In the genomic region with DNA sequence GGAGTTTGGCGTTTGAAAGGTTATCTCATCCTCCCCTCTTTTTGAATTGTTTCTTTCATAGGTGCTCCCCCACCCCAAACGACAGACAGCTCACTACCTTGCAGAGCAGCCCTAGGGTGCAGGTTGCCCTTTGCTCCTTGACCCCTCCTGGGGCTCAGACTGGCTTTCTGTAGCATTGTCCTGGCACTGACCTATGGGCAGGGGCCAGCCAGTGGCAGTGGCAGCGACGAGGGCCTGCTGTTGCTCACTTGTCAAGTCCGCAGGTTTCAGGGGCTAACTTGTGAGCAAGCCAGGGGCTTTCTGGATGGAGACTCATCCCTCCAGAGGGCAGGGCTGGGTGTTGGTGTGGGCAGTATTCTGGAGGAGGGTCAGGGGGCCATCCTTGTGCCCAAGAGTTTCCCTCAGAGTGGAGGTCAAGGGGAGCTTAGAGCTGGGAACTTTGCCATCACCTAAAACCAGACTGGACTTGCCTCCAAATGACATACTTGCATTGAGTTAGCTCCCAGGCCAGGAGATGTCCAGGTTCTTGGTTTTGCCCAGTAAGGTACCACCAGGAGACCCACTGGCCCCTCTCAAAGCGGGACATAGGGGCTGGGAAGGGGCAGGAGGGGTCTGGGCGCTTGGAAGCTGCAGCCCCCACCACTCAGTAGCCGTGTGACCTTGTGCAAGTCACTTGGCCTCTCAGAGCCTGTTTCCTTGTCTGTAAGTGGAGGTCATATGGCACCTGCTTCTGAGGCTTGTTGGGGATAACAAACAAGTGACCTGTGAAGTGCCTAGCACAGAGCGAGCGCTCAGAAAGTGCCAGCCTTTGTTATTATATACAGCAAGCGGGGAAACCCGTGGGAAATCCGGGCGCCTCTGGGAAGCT, we compare ENCODE assay signal across 8 cellular contexts. TPM values are rescaled to one million over a fixed set of nuclear protein-coding genes. Genes with fewer than 3 reads are reported as not detected.
A peak's percentile ranks its signal among the peaks of the same experiment; 100 is the strongest.
DNase-seq lines count a peak whose midpoint lies in the region; ATAC-seq and TF ChIP-seq lines count a peak whose summit lies in the region.

No MANE protein-coding gene starts in this region.

- no peaks in the 10 kb centered on the region for H3K9me3 Mint-ChIP-seq in immature natural killer cell

- 0 out of 2 replicates have a peak overlapping the region, but pooled peaks have one; percentile 43 for H3K4me3 ChIP-seq in HFF-Myc (replicated peaks; ENCODE audit: low read depth, low read length)
- peak overlapping the region; percentile 52 to 61 for H3K4me3 ChIP-seq in tibial artery

- H3K27me3 Mint-ChIP-seq in T-helper 17 cell (no peaks in the 10 kb centered on the region), immature natural killer cell (ENCODE audit: low read depth in 3 of 3) (peaks cover 0 to 4% (median 3%) of the 10 kb centered on the region in 3 donors)

- DNase-seq in HFF-Myc (ENCODE audit: extremely low read depth, low read depth): no peak
- no peak for DNase-seq in T-helper 17 cell
- DNase-seq in immature natural killer cell: no peak
- peak in 1 of 2 donors; percentile 68 for DNase-seq in tibial artery
- no peak for DNase-seq in T1000 (lab: John Stamatoyannopoulos, UW)
- no peak for DNase-seq in UCSD-AML1 (lab: John Stamatoyannopoulos, UW; ENCODE audit: unreplicated experiment)
- no peak for DNase-seq in SW 1271 (lab: John Stamatoyannopoulos, UW)

- H3K36me3 ChIP-seq in ES-I3 (ENCODE audit: insufficient read depth, low read length) (no peaks in the 10 kb centered on the region), tibial artery (no peaks in the 10 kb centered on the region)

- peaks cover 6% of the 10 kb centered on the region for H3K4me1 Mint-ChIP-seq in T-helper 17 cell
- peaks cover 6 to 14% of the 10 kb centered on the region in 2 donors for H3K4me1 Mint-ChIP-seq in immature natural killer cell

- no peak for ATAC-seq in T-helper 17 cell

- H3K27ac ChIP-seq in tibial artery: peak overlapping the region; percentile 94

- no peak overlapping the region for H3K27ac Mint-ChIP-seq in T-helper 17 cell
- H3K27ac Mint-ChIP-seq in immature natural killer cell: no peak overlapping the region

- H3K27me3 ChIP-seq in tibial artery: no peaks in the 10 kb centered on the region

- no peaks in the 10 kb centered on the region for H3K9me3 ChIP-seq in ES-I3 (ENCODE audit: control insufficient read depth, insufficient read depth, low read length)
- no peaks in the 10 kb centered on the region for H3K9me3 ChIP-seq in T-helper 17 cell (ENCODE audit: control insufficient read depth, low read length, poor library complexity, severe bottlenecking)
- no peaks in the 10 kb centered on the region for H3K9me3 ChIP-seq in tibial artery

- no peaks in the 10 kb centered on the region for H3K36me3 Mint-ChIP-seq in T-helper 17 cell (ENCODE audit: low read depth)
- H3K36me3 Mint-ChIP-seq in immature natural killer cell: no peaks in the 10 kb centered on the region

- peak overlapping the region; percentile 85 for H3K4me3 Mint-ChIP-seq in T-helper 17 cell
- H3K4me3 Mint-ChIP-seq in immature natural killer cell: peak overlapping the region; percentile 66 to 85 (median 82)

- TF ChIP-seq CTCF in HFF-Myc (IDR thresholded peaks at IDR 0.05; ENCODE audit: low read depth, low read length, missing control alignments): no peak
- no peak for TF ChIP-seq CTCF in tibial artery (IDR thresholded peaks at IDR 0.05)

- H3K4me1 ChIP-seq in ES-I3 (ENCODE audit: insufficient read depth, low read length): peaks cover 10% of the 10 kb centered on the region
- peaks cover 0 to 27% (median 23%) of the 10 kb centered on the region in 4 donors for H3K4me1 ChIP-seq in tibial artery

- intact Hi-C loops in tibial artery (cut with DNase I; ENCODE audit: low total_unique reads): loop anchor here (5.0 kb wide), 1 partner anchor 53 kb away; a partner anchor contains a TSS

- H3K9ac ChIP-seq in ES-I3 (ENCODE audit: low read depth, low read length): peak overlapping the region; percentile 96; the same call in 1 of the 2 replicates

RNA-seq across cellular contexts. Expression of a gene that starts 53.5 kb away (rescaled TPM):
- 10 to 100 TPM; 16.6 to 17.5 TPM for total RNA-seq in T-helper 17 cell
- 10 to 100 TPM; 23.3 to 37.6 (median 30.0) TPM for polyA plus RNA-seq in immature natural killer cell
